ENCODE assay signal across 1 cellular context in genomic region chr2:44167908-44168683, GRCh38.
A peak's percentile ranks its signal among the peaks of the same experiment; 100 is the strongest.
TF ChIP-seq lines count a peak whose summit lies in the region.

No MANE protein-coding gene starts in this region.

TF ChIP-seq in K562, 482 proteins besides CTCF, POLR2A, EP300 and RAD21 (continued from another document and continues in another):
- TF ChIP-seq, protein P1, sequence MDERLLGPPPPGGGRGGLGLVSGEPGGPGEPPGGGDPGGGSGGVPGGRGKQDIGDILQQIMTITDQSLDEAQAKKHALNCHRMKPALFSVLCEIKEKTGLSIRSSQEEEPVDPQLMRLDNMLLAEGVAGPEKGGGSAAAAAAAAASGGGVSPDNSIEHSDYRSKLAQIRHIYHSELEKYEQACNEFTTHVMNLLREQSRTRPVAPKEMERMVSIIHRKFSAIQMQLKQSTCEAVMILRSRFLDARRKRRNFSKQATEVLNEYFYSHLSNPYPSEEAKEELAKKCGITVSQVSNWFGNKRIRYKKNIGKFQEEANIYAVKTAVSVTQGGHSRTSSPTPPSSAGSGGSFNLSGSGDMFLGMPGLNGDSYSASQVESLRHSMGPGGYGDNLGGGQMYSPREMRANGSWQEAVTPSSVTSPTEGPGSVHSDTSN (CRISPR knock-in tag; IDR thresholded peaks at IDR 0.05; ENCODE audit: low read depth): peak; percentile 80
- TF ChIP-seq, protein P1 (tag; conservative IDR thresholded peaks at IDR 0.05; ENCODE audit: low read depth): peak; percentile 99
- peak; percentile 66; the same call in 1 of the 2 replicates for TF ChIP-seq XRCC5 (IDR thresholded peaks at IDR 0.05; ENCODE audit: low read depth, low read length)
- TF ChIP-seq FOXM1 (IDR thresholded peaks at IDR 0.05; ENCODE audit: low read depth): peak; percentile 96
- peak; percentile 69; the same call in 1 of the 2 replicates for TF ChIP-seq FOXM1 (CRISPR knock-in tag; IDR thresholded peaks at IDR 0.05; ENCODE audit: low read depth)
- TF ChIP-seq LCOR (CRISPR knock-in tag; IDR thresholded peaks at IDR 0.05): peak; percentile 64
- TF ChIP-seq, protein P2, sequence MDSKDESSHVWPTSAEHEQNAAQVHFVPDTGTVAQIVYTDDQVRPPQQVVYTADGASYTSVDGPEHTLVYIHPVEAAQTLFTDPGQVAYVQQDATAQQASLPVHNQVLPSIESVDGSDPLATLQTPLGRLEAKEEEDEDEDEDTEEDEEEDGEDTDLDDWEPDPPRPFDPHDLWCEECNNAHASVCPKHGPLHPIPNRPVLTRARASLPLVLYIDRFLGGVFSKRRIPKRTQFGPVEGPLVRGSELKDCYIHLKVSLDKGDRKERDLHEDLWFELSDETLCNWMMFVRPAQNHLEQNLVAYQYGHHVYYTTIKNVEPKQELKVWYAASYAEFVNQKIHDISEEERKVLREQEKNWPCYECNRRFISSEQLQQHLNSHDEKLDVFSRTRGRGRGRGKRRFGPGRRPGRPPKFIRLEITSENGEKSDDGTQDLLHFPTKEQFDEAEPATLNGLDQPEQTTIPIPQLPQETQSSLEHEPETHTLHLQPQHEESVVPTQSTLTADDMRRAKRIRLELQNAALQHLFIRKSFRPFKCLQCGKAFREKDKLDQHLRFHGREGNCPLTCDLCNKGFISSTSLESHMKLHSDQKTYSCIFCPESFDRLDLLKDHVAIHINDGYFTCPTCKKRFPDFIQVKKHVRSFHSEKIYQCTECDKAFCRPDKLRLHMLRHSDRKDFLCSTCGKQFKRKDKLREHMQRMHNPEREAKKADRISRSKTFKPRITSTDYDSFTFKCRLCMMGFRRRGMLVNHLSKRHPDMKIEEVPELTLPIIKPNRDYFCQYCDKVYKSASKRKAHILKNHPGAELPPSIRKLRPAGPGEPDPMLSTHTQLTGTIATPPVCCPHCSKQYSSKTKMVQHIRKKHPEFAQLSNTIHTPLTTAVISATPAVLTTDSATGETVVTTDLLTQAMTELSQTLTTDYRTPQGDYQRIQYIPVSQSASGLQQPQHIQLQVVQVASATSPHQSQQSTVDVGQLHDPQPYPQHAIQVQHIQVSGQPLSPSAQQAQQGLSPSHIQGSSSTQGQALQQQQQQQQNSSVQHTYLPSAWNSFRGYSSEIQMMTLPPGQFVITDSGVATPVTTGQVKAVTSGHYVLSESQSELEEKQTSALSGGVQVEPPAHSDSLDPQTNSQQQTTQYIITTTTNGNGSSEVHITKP (IDR thresholded peaks at IDR 0.05; ENCODE audit: partially characterized antibody): peak; percentile 71
- TF ChIP-seq TOE1 (IDR thresholded peaks at IDR 0.05; ENCODE audit: borderline replicate concordance): peak; percentile 20; the same call in 1 of the 2 replicates
- TF ChIP-seq TOE1 (CRISPR knock-in tag; IDR thresholded peaks at IDR 0.05; ENCODE audit: borderline replicate concordance, low read depth): no peak
- TF ChIP-seq CC2D1A (IDR thresholded peaks at IDR 0.05): peak; percentile 97
- TF ChIP-seq SPI1 (IDR thresholded peaks at IDR 0.05; ENCODE audit: borderline replicate concordance, low read depth, low read length): peak; percentile 15; the same call in 1 of the 2 replicates
- peak; percentile 61 for TF ChIP-seq RBBP5 (IDR thresholded peaks at IDR 0.05; ENCODE audit: borderline replicate concordance, insufficient read depth, low read length, poor library complexity, severe bottlenecking)
- TF ChIP-seq KHSRP (IDR thresholded peaks at IDR 0.05): no peak
- TF ChIP-seq ZNF717 (CRISPR knock-in tag; IDR thresholded peaks at IDR 0.05): no peak
- TF ChIP-seq MBD2 (IDR thresholded peaks at IDR 0.05; ENCODE audit: borderline replicate concordance, low read depth): peak; percentile 93
- TF ChIP-seq, protein P3, sequence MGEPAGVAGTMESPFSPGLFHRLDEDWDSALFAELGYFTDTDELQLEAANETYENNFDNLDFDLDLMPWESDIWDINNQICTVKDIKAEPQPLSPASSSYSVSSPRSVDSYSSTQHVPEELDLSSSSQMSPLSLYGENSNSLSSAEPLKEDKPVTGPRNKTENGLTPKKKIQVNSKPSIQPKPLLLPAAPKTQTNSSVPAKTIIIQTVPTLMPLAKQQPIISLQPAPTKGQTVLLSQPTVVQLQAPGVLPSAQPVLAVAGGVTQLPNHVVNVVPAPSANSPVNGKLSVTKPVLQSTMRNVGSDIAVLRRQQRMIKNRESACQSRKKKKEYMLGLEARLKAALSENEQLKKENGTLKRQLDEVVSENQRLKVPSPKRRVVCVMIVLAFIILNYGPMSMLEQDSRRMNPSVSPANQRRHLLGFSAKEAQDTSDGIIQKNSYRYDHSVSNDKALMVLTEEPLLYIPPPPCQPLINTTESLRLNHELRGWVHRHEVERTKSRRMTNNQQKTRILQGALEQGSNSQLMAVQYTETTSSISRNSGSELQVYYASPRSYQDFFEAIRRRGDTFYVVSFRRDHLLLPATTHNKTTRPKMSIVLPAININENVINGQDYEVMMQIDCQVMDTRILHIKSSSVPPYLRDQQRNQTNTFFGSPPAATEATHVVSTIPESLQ (CRISPR knock-in tag; IDR thresholded peaks at IDR 0.05): no peak
- TF ChIP-seq, protein P4, sequence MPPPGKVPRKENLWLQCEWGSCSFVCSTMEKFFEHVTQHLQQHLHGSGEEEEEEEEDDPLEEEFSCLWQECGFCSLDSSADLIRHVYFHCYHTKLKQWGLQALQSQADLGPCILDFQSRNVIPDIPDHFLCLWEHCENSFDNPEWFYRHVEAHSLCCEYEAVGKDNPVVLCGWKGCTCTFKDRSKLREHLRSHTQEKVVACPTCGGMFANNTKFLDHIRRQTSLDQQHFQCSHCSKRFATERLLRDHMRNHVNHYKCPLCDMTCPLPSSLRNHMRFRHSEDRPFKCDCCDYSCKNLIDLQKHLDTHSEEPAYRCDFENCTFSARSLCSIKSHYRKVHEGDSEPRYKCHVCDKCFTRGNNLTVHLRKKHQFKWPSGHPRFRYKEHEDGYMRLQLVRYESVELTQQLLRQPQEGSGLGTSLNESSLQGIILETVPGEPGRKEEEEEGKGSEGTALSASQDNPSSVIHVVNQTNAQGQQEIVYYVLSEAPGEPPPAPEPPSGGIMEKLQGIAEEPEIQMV (tag; conservative IDR thresholded peaks at IDR 0.05; ENCODE audit: low read depth): peak; percentile 91
- TF ChIP-seq FOXP1 (CRISPR knock-in tag; IDR thresholded peaks at IDR 0.05): peak; percentile 96
- peak; percentile 61; the same call in 1 of the 2 replicates for TF ChIP-seq ZBTB17 (CRISPR knock-in tag; IDR thresholded peaks at IDR 0.05)
- no peak for TF ChIP-seq CBX5 (IDR thresholded peaks at IDR 0.05; ENCODE audit: borderline replicate concordance, low read depth)
- TF ChIP-seq NCOR1 (IDR thresholded peaks at IDR 0.05): no peak
- TF ChIP-seq KLF1 (tag; IDR thresholded peaks at IDR 0.05): peak; percentile 73; the same call in 1 of the 2 replicates
- 0 out of 2 replicates have a peak, but pooled peaks have one; percentile 69 for TF ChIP-seq ERF (CRISPR knock-in tag; IDR thresholded peaks at IDR 0.05)
- TF ChIP-seq RCOR1 (IDR thresholded peaks at IDR 0.05; ENCODE audit: borderline replicate concordance in 1 of 2, low read depth in 2 of 2, low read length in 2 of 2): 0 out of 4 replicates have a peak, but pooled peaks of 1 of the 2 experiments have one; percentile 17
- TF ChIP-seq EGR1 (conservative IDR thresholded peaks at IDR 0.05): peak; percentile 96
- no peak for TF ChIP-seq EHMT2 (IDR thresholded peaks at IDR 0.05)
- TF ChIP-seq CREB3L1 (IDR thresholded peaks at IDR 0.05; ENCODE audit: borderline replicate concordance, low read depth): peak; percentile 77; the same call in 1 of the 2 replicates
- 0 out of 2 replicates have a peak, but pooled peaks have one; percentile 17 for TF ChIP-seq E2F1 (CRISPR knock-in tag; IDR thresholded peaks at IDR 0.05)
- peak; percentile 55; the same call in 1 of the 2 replicates for TF ChIP-seq GABPB1 (CRISPR knock-in tag; IDR thresholded peaks at IDR 0.05)
- peak; percentile 73; the same call in 1 of the 2 replicates for TF ChIP-seq MTA2 (IDR thresholded peaks at IDR 0.05; ENCODE audit: low read depth)
- TF ChIP-seq CREB1 (IDR thresholded peaks at IDR 0.05): peak; percentile 73
- TF ChIP-seq CREB1 (CRISPR knock-in tag; IDR thresholded peaks at IDR 0.05): peak; percentile 81
- TF ChIP-seq AFF1 (IDR thresholded peaks at IDR 0.05; ENCODE audit: low read depth in 1 of 2, partially characterized antibody in 2 of 2): peak in 1 of 2 experiments; percentile 67
- TF ChIP-seq, protein P5, sequence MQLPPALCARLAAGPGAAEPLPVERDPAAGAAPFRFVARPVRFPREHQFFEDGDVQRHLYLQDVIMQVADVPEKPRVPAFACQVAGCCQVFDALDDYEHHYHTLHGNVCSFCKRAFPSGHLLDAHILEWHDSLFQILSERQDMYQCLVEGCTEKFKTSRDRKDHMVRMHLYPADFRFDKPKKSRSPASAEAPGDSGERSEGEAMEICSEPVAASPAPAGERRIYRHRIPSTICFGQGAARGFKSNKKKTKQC (CRISPR knock-in tag; IDR thresholded peaks at IDR 0.05): peak; percentile 71; the same call in 1 of the 2 replicates
- TF ChIP-seq, protein P6, sequence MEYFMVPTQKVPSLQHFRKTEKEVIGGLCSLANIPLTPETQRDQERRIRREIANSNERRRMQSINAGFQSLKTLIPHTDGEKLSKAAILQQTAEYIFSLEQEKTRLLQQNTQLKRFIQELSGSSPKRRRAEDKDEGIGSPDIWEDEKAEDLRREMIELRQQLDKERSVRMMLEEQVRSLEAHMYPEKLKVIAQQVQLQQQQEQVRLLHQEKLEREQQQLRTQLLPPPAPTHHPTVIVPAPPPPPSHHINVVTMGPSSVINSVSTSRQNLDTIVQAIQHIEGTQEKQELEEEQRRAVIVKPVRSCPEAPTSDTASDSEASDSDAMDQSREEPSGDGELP (CRISPR knock-in tag; IDR thresholded peaks at IDR 0.05; ENCODE audit: borderline replicate concordance): peak; percentile 82
- peak; percentile 79 for TF ChIP-seq SP2 (IDR thresholded peaks at IDR 0.05; ENCODE audit: extremely low read depth, low read depth, low read length, poor library complexity, severe bottlenecking)
- TF ChIP-seq CCNT2 (IDR thresholded peaks at IDR 0.05; ENCODE audit: borderline replicate concordance, extremely low read depth, insufficient read length, low read depth, low read length): no peak
- no peak for TF ChIP-seq ZNF3 (CRISPR knock-in tag; IDR thresholded peaks at IDR 0.05)
- peak; percentile 61; the same call in 1 of the 2 replicates for TF ChIP-seq TAF7 (tag; IDR thresholded peaks at IDR 0.05)
- no peak for TF ChIP-seq ESRRB (CRISPR knock-in tag; IDR thresholded peaks at IDR 0.05; ENCODE audit: borderline replicate concordance)
- TF ChIP-seq ESRRA (IDR thresholded peaks at IDR 0.05; ENCODE audit: borderline replicate concordance, low read depth): peak; percentile 97
- peak; percentile 70; the same call in 1 of the 2 replicates for TF ChIP-seq SMAD4 (CRISPR knock-in tag; conservative IDR thresholded peaks at IDR 0.05)
